Comparison of ENCODE assay signal across 8 cellular contexts in genomic region chr2:233061591-233062446, GRCh38. TPM values are rescaled to one million over a fixed set of nuclear protein-coding genes. Genes with fewer than 3 reads are reported as not detected.
DNase-seq lines count a peak whose midpoint lies in the region; ATAC-seq, FAIRE-seq and TF ChIP-seq lines count a peak whose summit lies in the region.

No MANE protein-coding gene starts in this region.

- WGBS in gastroesophageal sphincter (ENCODE audit: low coverage in 1 of 2), 2 donors, result 75% methylated on average over 4 of the region's 12 CpGs; no CpG with 5 or more reads in 1 of the 2 donors

- peaks cover 0 to 47% (median 3%) of the 10 kb centered on the region in 3 donors for H3K4me1 ChIP-seq in gastroesophageal sphincter
- no peaks in the 10 kb centered on the region for H3K4me1 ChIP-seq in HAP-1

- no peaks in the 10 kb centered on the region for H3K27me3 Mint-ChIP-seq in WTC11 (ENCODE audit: low read depth)

- H3K4me3 Mint-ChIP-seq in WTC11, result no peak overlapping the region

- FAIRE-seq in urothelium cell line (lab: Jason Lieb, UNC), result no peak

- no peaks in the 10 kb centered on the region for H3K36me3 ChIP-seq in gastroesophageal sphincter
- H3K36me3 ChIP-seq in HAP-1 (replicated peaks), result no peaks in the 10 kb centered on the region

- peaks cover 16% of the 10 kb centered on the region for H3K4me1 Mint-ChIP-seq in WTC11

- no peak for TF ChIP-seq POLR2A in gastroesophageal sphincter (IDR thresholded peaks at IDR 0.05)

- TF ChIP-seq EP300 in gastroesophageal sphincter (IDR thresholded peaks at IDR 0.05), result no peak

- in situ Hi-C loops in HAP-1 (cut with MboI; ENCODE audit: low sequenced_read_pairs), result no loop called here

- POLR2A ChIA-PET in WTC11 (lab: Charles Lee), result no interaction called here

- peak overlapping the region in 3 of 4 donors; percentile 54 to 77 (median 76) for H3K27ac ChIP-seq in gastroesophageal sphincter

- no peak for TF ChIP-seq CTCF in WTC11 (IDR thresholded peaks at IDR 0.05)
- peak in 1 of 4 experiments; percentile 4 for TF ChIP-seq CTCF in gastroesophageal sphincter (IDR thresholded peaks at IDR 0.05)

- no peaks in the 10 kb centered on the region for H3K9me3 ChIP-seq in gastroesophageal sphincter
- no peaks in the 10 kb centered on the region for H3K9me3 ChIP-seq in HAP-1

- H3K36me3 Mint-ChIP-seq in WTC11, result no peaks in the 10 kb centered on the region

- CTCF ChIA-PET in WTC11 (lab: Charles Lee), result interaction anchor here (0.8 to 3.6 kb wide), 11 partner anchors 11 to 193 kb away, joined by 3 to 19 read pairs (median 3); partner anchors contain the start of gene ATG16L1

- H3K4me3 ChIP-seq in gastroesophageal sphincter, result peak overlapping the region in 1 of 2 donors; percentile 50
- H3K4me3 ChIP-seq in HAP-1, result no peak overlapping the region

- H3K27ac Mint-ChIP-seq in WTC11, result no peak overlapping the region

- H3K27me3 ChIP-seq in gastroesophageal sphincter (no peaks in the 10 kb centered on the region), HAP-1 (ENCODE audit: low read depth) (no peaks in the 10 kb centered on the region)

- DNase-seq in SHP77 (lab: John Stamatoyannopoulos, UW) (peak; percentile 7 to 14), SHP77 treated with DMSO at 0.1 percent for 48 hours (lab: John Stamatoyannopoulos, UW) (no peak), WTC11 (ENCODE audit: low spot score) (no peak), retina (peak; percentile 66), urothelium cell line (ENCODE audit: low spot score) (no peak), HAP-1 (ENCODE audit: low spot score in 2 of 2) (no peak)

- no peaks in the 10 kb centered on the region for H3K9me3 Mint-ChIP-seq in WTC11

- ATAC-seq in HG03045 (IDR thresholded peaks at IDR 0.05; ENCODE audit: unreplicated experiment) (peak; percentile 33), WTC11 (peak; percentile 40), gastroesophageal sphincter (peak; percentile 67)

TF ChIP-seq in WTC11, 78 proteins besides CTCF, POLR2A, EP300 and RAD21:
- no peak for TF ChIP-seq NFYB (CRISPR knock-in tag; conservative IDR thresholded peaks at IDR 0.05; ENCODE audit: low read depth)
- TF ChIP-seq ZNF671 (CRISPR knock-in tag; IDR thresholded peaks at IDR 0.05), result no peak
- peak; percentile 48; the same call in 1 of the 2 replicates for TF ChIP-seq GABPB1 (CRISPR knock-in tag; IDR thresholded peaks at IDR 0.05)

RNA-seq across cellular contexts. Expression of gene INPP5D, which starts 1.7 kb away (rescaled TPM):
- total RNA-seq in WTC11 (2021) (17.2 to 23.7 TPM (median 22.3 TPM) in 3 replicates), gastroesophageal sphincter (10 to 100 TPM in 2 of 4 donors, 1 to 10 TPM in 2; 6.5 to 12.4 (median 9.3) TPM)

RNA-seq across cellular contexts. Expression of gene NEU2, which starts 29.3 kb away (rescaled TPM):
- total RNA-seq in WTC11 (2021), result not detected in 3 replicates
- total RNA-seq in gastroesophageal sphincter, result not detected

RNA-seq across cellular contexts. Expression of gene NGEF, which starts 48.8 kb away (rescaled TPM):
- 4.5 to 6.6 TPM (median 5.4 TPM) in 3 replicates for total RNA-seq in WTC11 (2021)
- under 1 TPM in 3 of 4 donors, not detected in 1; 0.40 to 0.49 (median 0.46) TPM for total RNA-seq in gastroesophageal sphincter

Comparison
In these comparisons a context has a peak if more than half of its experiments do, and no peak if none do; other contexts are left out.
1. DNase-seq: peak in SHP77 (2 of 2) and retina (single experiment); none in SHP77 treated with DMSO at 0.1 percent for 48 hours (single experiment), WTC11 (single experiment), urothelium cell line (single experiment) and HAP-1 (0 of 2).
2. Peak in every context shown above with its lines, with median percentiles within 50 percentile points of each other: ATAC-seq.